In genomic region chr20:6583134-6583738, GRCh38 we compare ENCODE assay signal across 8 cellular contexts.
DNase-seq lines count a peak whose midpoint lies in the region; ATAC-seq and TF ChIP-seq lines count a peak whose summit lies in the region.

No MANE protein-coding gene starts in this region.

- no peak overlapping the region for H3K27ac Mint-ChIP-seq in naive thymus-derived CD4-positive, alpha-beta T cell

- H3K9ac ChIP-seq in parathyroid adenoma = no peak overlapping the region

- H2AFZ ChIP-seq in parathyroid adenoma = no peak overlapping the region

- no peaks in the 10 kb centered on the region for H3K79me2 ChIP-seq in parathyroid adenoma

- peak; percentile 44 for TF ChIP-seq CTCF in GM10248 (IDR thresholded peaks at IDR 0.05; ENCODE audit: control extremely low read depth, extremely low read depth, low read depth, missing control alignments)
- TF ChIP-seq CTCF in foreskin keratinocyte (conservative IDR thresholded peaks at IDR 0.05) = peak; percentile 86
- TF ChIP-seq CTCF in parathyroid adenoma (IDR thresholded peaks at IDR 0.05) = peak; percentile 52

- H3K9me3 Mint-ChIP-seq in naive thymus-derived CD4-positive, alpha-beta T cell = peaks cover 0 to 16% (median 6%) of the 10 kb centered on the region in 11 donors

- intact Hi-C loops in naive thymus-derived CD4-positive, alpha-beta T cell (cut with micrococcal nuclease) = no loop called here

- POLR2A ChIA-PET in GM10248 (lab: Yijun Ruan, JAX) = no interaction called here
- POLR2A ChIA-PET in naive thymus-derived CD4-positive, alpha-beta T cell (lab: Charles Lee) = no interaction called here

- H3K9me3 ChIP-seq in MG63 = no peaks in the 10 kb centered on the region
- no peaks in the 10 kb centered on the region for H3K9me3 ChIP-seq in parathyroid adenoma (ENCODE audit: control insufficient read depth, low read length)
- no peaks in the 10 kb centered on the region for H3K9me3 ChIP-seq in naive thymus-derived CD4-positive, alpha-beta T cell (ENCODE audit: control insufficient read depth in 2 of 3, low read length in 3 of 3)

- no peaks in the 10 kb centered on the region for H3K36me3 ChIP-seq in H7 (replicated peaks; ENCODE audit: control insufficient read depth, insufficient read depth, low read length)
- H3K36me3 ChIP-seq in MG63 = no peaks in the 10 kb centered on the region
- H3K36me3 ChIP-seq in parathyroid adenoma (ENCODE audit: control insufficient read depth, insufficient read depth, low read length) = no peaks in the 10 kb centered on the region
- H3K36me3 ChIP-seq in naive thymus-derived CD4-positive, alpha-beta T cell (ENCODE audit: control insufficient read depth in 2 of 3, insufficient read depth in 3 of 3, low read length in 3 of 3) = no peaks in the 10 kb centered on the region

- H3K27me3 ChIP-seq in H7 (ENCODE audit: control insufficient read depth, insufficient read depth, low read length) = no peaks in the 10 kb centered on the region
- H3K27me3 ChIP-seq in MG63 = no peaks in the 10 kb centered on the region
- H3K27me3 ChIP-seq in foreskin keratinocyte = no peaks in the 10 kb centered on the region
- no peaks in the 10 kb centered on the region for H3K27me3 ChIP-seq in parathyroid adenoma (ENCODE audit: control insufficient read depth, insufficient read depth, low read length)
- H3K27me3 ChIP-seq in naive thymus-derived CD4-positive, alpha-beta T cell (ENCODE audit: control insufficient read depth in 2 of 2, insufficient read depth in 2 of 2, low read length in 2 of 2) = no peaks in the 10 kb centered on the region

- DNase-seq in GM10248 (ENCODE audit: extremely low spot score) = peak; percentile 46
- peak; percentile 22 for DNase-seq in H7
- peak; percentile 28 for DNase-seq in MG63
- DNase-seq in SK-N-DZ (ENCODE audit: low spot score) = peak; percentile 26
- peak in 1 of 2 donors; percentile 58 for DNase-seq in foreskin keratinocyte
- DNase-seq in cerebellar nuclear complex (lab: John Stamatoyannopoulos, UW) = no peak
- DNase-seq in naive thymus-derived CD4-positive, alpha-beta T cell = no peak

- H3K4me3 ChIP-seq in H7 (ENCODE audit: insufficient read depth, low read depth, low read length) = no peak overlapping the region
- H3K4me3 ChIP-seq in MG63 = no peak overlapping the region
- H3K4me3 ChIP-seq in parathyroid adenoma (ENCODE audit: low read depth, low read length) = no peak overlapping the region
- no peak overlapping the region for H3K4me3 ChIP-seq in naive thymus-derived CD4-positive, alpha-beta T cell (ENCODE audit: low read length)

- H3K4me3 Mint-ChIP-seq in naive thymus-derived CD4-positive, alpha-beta T cell = no peak overlapping the region

- H3K27me3 Mint-ChIP-seq in naive thymus-derived CD4-positive, alpha-beta T cell = peaks cover 0 to 15% (median 0%) of the 10 kb centered on the region in 5 donors

- H3K4me1 ChIP-seq in foreskin keratinocyte (peaks cover 12% of the 10 kb centered on the region), parathyroid adenoma (no peaks in the 10 kb centered on the region)
- H3K4me1 ChIP-seq in naive thymus-derived CD4-positive, alpha-beta T cell (ENCODE audit: control insufficient read depth in 2 of 2, insufficient read depth in 2 of 2, low read length in 2 of 2) = no peaks in the 10 kb centered on the region

- H3K4me2 ChIP-seq in parathyroid adenoma (ENCODE audit: low read length) = no peak overlapping the region

- ATAC-seq in foreskin keratinocyte = peak; percentile 80
- no peak for ATAC-seq in naive thymus-derived CD4-positive, alpha-beta T cell

- peaks cover 0 to 4% (median 0%) of the 10 kb centered on the region in 5 donors for H3K36me3 Mint-ChIP-seq in naive thymus-derived CD4-positive, alpha-beta T cell

- H3K4me1 Mint-ChIP-seq in naive thymus-derived CD4-positive, alpha-beta T cell = no peaks in the 10 kb centered on the region

- CTCF ChIA-PET in GM10248 (lab: Yijun Ruan, JAX) = interaction anchor here (0.9 to 4.1 kb wide), 10 partner anchors 10 to 702 kb away, joined by 3 to 25 read pairs (median 4); no protein-coding TSS in a partner anchor
- CTCF ChIA-PET in naive thymus-derived CD4-positive, alpha-beta T cell (lab: Charles Lee) = no interaction called here

- no peak overlapping the region for H3K27ac ChIP-seq in foreskin keratinocyte
- H3K27ac ChIP-seq in parathyroid adenoma = no peak overlapping the region
- H3K27ac ChIP-seq in naive thymus-derived CD4-positive, alpha-beta T cell (ENCODE audit: low read depth, low read length) = no peak overlapping the region

Comparison
In these comparisons a context has a peak if more than half of its experiments do, and no peak if none do; other contexts are left out.
1. DNase-seq: peak in GM10248 (single experiment), H7 (single experiment), MG63 (single experiment) and SK-N-DZ (single experiment); none in cerebellar nuclear complex (0 of 2) and naive thymus-derived CD4-positive, alpha-beta T cell (0 of 9).
2. Peak in every context shown above with its lines, with median percentiles within 50 percentile points of each other: CTCF ChIP-seq.